30 cellular contexts compared by ENCODE assay signal in genomic region chr11:77311701-77312100, GRCh38. TPM values are rescaled to one million over a fixed set of nuclear protein-coding genes. Genes with fewer than 3 reads are reported as not detected.
"Had no signal": no experiment of that assay in that cellular context is flagged by ENCODE, and none has a peak within 500 bp of the region (broad histone marks: within the 10 kb centered on the region; RNA-seq: fewer than 3 reads in every experiment).

No MANE protein-coding gene starts in this region.

- H3K9me2 ChIP-seq: SK-N-SH had no signal

- H3K4me2 ChIP-seq: KMS-11, SK-N-SH had no signal

- H3K27me3 ChIP-seq: MG63 had no signal

- DNase-seq: Kasumi-1, MG63, NCI-H1092, NCI-H1105 treated with DMSO at 0.1 percent for 48 hours, NCI-H1417 treated with DMSO at 0.1 percent for 48 hours, NCI-H146, NCI-H1694 treated with DMSO at 0.1 percent for 48 hours, NCI-H1930, NCI-H2081, NCI-H2107, NCI-H2171, NCI-H226, NCI-H446, NCI-H510A, NCI-H524 treated with DMSO at 0.1 percent for 48 hours, NCI-H69, NCI-H774, PC-3, SHP77, SK-N-SH, SW 1271, T-cell had no signal

- H3K36me3 ChIP-seq: MG63 had no signal

- H3K4me3 ChIP-seq: K562, MG63 had no signal

- H3K27ac ChIP-seq: KMS-11, RWPE1 had no signal

- H3K9me3 ChIP-seq: MG63, SK-N-SH had no signal

- ATAC-seq: K562, Panc1, PC-3, T-cell had no signal

- H3K9ac ChIP-seq: KMS-11, SK-N-SH had no signal

RNA-seq across cellular contexts. Expression of gene GDPD4, which starts 10.2 kb away (rescaled TPM):
- total RNA-seq: HT-29, OCI-LY7, PC-3, SK-MEL-5, T-cell had no signal
- polyA plus RNA-seq: IgD-negative memory B cell, K562, SK-N-SH had no signal
